In the genomic region with DNA sequence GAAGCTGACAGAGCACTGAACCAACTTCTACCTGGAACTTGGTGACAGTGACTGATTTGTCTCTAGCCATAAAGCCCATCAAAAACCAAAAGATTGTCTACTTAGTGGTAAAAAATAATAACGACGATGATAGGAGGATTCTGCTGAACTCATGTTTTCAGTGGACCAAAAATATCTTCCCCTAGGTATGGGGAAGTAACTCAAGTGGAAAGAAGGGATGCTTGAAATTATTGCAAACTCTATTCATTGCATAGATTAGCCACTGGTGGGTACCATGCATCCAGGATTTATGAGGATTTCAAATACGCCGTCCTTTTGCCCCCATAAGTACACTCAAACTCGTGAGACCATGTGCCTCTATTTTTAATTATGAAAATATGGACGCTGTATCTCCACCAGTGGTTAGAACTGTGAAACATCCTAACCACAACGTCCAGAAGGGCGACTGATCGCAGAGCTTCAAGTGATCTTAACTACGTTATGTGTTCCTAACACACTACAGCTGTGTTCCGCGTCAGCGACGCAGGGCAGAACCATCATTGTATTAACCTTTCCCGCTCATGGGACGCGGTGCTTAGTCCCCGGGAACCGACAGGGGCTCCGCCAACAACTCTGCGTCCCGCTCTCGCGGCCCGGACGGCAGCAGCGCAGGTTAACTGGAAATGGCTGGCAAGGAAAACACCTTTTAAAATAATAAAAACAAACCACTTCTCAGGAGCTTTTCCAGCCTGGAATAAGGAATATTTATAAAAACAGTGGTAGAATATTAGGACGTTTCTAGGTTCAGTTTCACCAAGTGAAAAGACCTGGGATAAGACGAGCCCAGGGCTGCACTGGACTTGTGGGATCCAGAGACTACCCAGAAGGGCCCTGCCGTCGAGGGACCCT, we compare ENCODE assay signal across 8 cellular contexts.
DNase-seq lines count a peak whose midpoint lies in the region; ATAC-seq and FAIRE-seq lines count a peak whose summit lies in the region.

No MANE protein-coding gene starts in this region.

- ATAC-seq in HG03103 (IDR thresholded peaks at IDR 0.05; ENCODE audit: low read depth, unreplicated experiment): peak; percentile 33

- FAIRE-seq in GM18507 (lab: Jason Lieb, UNC): peak; percentile 60

- DNase-seq in 8988T (peak; percentile 17), GM18507 (ENCODE audit: extremely low spot score, insufficient read length, low read depth) (peak; percentile 18), NCI-H524 treated with DMSO at 0.1 percent for 48 hours (lab: John Stamatoyannopoulos, UW) (peak; percentile 53), ecto neural progenitor cell (ENCODE audit: low spot score) (peak; percentile 66), medulla oblongata (ENCODE audit: extremely low spot score) (peak; percentile 38)
- peak; percentile 38 to 43 for DNase-seq in activated CD4-positive, alpha-beta T cell treated with anti-CD3 and anti-CD28 coated beads, Interleukin-2, amount 50 U/mL, for 4 hours
- DNase-seq in stimulated activated CD8-positive, alpha-beta memory T cell treated with anti-CD3 and anti-CD28 coated beads, Interleukin-12 subunit alpha, Interleukin-12 subunit beta, amount 100 ng/mL, for 4 hours (ENCODE audit: low read depth): peak; percentile 17

Comparison
In these comparisons a context has a peak if more than half of its experiments do, and no peak if none do; other contexts are left out.
1. Peak in every context shown above with its lines: DNase-seq and ATAC-seq.